ENCODE assay signal across 6 cellular contexts in genomic region chr12:57429473-57430116, GRCh38. TPM values are rescaled to one million over a fixed set of nuclear protein-coding genes. Genes with fewer than 3 reads are reported as not detected.
DNase-seq lines count a peak whose midpoint lies in the region; ATAC-seq and TF ChIP-seq lines count a peak whose summit lies in the region.

No MANE protein-coding gene starts in this region.

- no peaks in the 10 kb centered on the region for H3K9me3 Mint-ChIP-seq in osteocyte (ENCODE audit: unreplicated experiment)

- peak overlapping the region; percentile 93 for H3K4me3 Mint-ChIP-seq in osteocyte (ENCODE audit: unreplicated experiment)

- H3K4me3 ChIP-seq in KMS-11 (IDR thresholded peaks at IDR 0.05; ENCODE audit: insufficient read depth, low read depth, low read length) (no peak overlapping the region), body of pancreas (peak overlapping the region; percentile 27 to 28)

- peak overlapping the region; percentile 64 for H3K27ac ChIP-seq in KMS-11
- H3K27ac ChIP-seq in body of pancreas: peak overlapping the region; percentile 86 to 95 (median 90)

- H3K4me1 ChIP-seq in KMS-11 (ENCODE audit: low read depth, poor library complexity, severe bottlenecking) (peaks cover 14% of the 10 kb centered on the region), body of pancreas (peaks cover 22% of the 10 kb centered on the region)

- 25 to 27% methylated on average over 8 to 9 of the region's 9 CpGs for WGBS in body of pancreas, 2 donors

- H3K36me3 ChIP-seq in KMS-11 (ENCODE audit: insufficient read depth): no peaks in the 10 kb centered on the region
- H3K36me3 ChIP-seq in body of pancreas (replicated peaks in 1 of 2; ENCODE audit: insufficient read depth in 1 of 2, low read depth in 2 of 2): no peaks in the 10 kb centered on the region

- H3K4me2 ChIP-seq in KMS-11: peak overlapping the region; percentile 48

- ATAC-seq in body of pancreas: no peak

- intact Hi-C loops in body of pancreas (cut with DNase I): no loop called here

- DNase-seq in body of pancreas (no peak), osteocyte (ENCODE audit: extremely low spot score, unreplicated experiment) (no peak), GDM1 (lab: John Stamatoyannopoulos, UW) (no peak), NCI-H2196 treated with DMSO at 0.1 percent for 48 hours (lab: John Stamatoyannopoulos, UW; ENCODE audit: unreplicated experiment) (no peak)
- no peak for DNase-seq in activated effector memory CD4-positive, alpha-beta T cell treated with Interleukin-2 at 50 U/mL for 16 hours

- peaks cover 3% of the 10 kb centered on the region for H3K36me3 Mint-ChIP-seq in osteocyte (ENCODE audit: unreplicated experiment)

- H3K9me3 ChIP-seq in body of pancreas: no peaks in the 10 kb centered on the region

- peak overlapping the region; percentile 71; the same call in 1 of the 2 replicates for H3K9ac ChIP-seq in KMS-11

- TF ChIP-seq POLR2A in body of pancreas (IDR thresholded peaks at IDR 0.05): no peak

- peak overlapping the region; percentile 97 for H3K27ac Mint-ChIP-seq in osteocyte (ENCODE audit: unreplicated experiment)

- H4K20me1 ChIP-seq in KMS-11 (ENCODE audit: insufficient read depth): no peaks in the 10 kb centered on the region

- H3K4me1 Mint-ChIP-seq in osteocyte (ENCODE audit: unreplicated experiment): peaks cover 27% of the 10 kb centered on the region

- no peaks in the 10 kb centered on the region for H3K27me3 Mint-ChIP-seq in osteocyte (ENCODE audit: unreplicated experiment)

- H2AFZ ChIP-seq in KMS-11 (ENCODE audit: low read depth): peak overlapping the region; percentile 58; the same call in 1 of the 2 replicates

- H3K27me3 ChIP-seq in KMS-11 (ENCODE audit: insufficient read depth, low read depth) (no peaks in the 10 kb centered on the region), body of pancreas (no peaks in the 10 kb centered on the region)

- peaks cover 6% of the 10 kb centered on the region; the same call in 1 of the 2 replicates for H3K79me2 ChIP-seq in KMS-11 (ENCODE audit: insufficient read depth, low read depth)

- TF ChIP-seq CTCF in KMS-11 (conservative IDR thresholded peaks at IDR 0.05; ENCODE audit: low read depth, low read length) (no peak), body of pancreas (IDR thresholded peaks at IDR 0.05) (no peak), osteocyte (IDR thresholded peaks at IDR 0.05) (no peak)

RNA-seq across cellular contexts. Expression of gene R3HDM2, which starts 1.2 kb away (rescaled TPM):
- 10 to 100 TPM; 16.1 to 41.9 TPM for total RNA-seq in body of pancreas
- total RNA-seq in osteocyte: 62.2 and 65.0 TPM in 2 replicates

RNA-seq across cellular contexts. Expression of gene INHBC, which starts 5.0 kb away (rescaled TPM):
- total RNA-seq in body of pancreas: not detected
- total RNA-seq in osteocyte: not detected in 2 replicates

RNA-seq across cellular contexts. Expression of gene INHBE, which starts 25.5 kb away (rescaled TPM):
- total RNA-seq in body of pancreas (not detected), osteocyte (1.0 and 1.3 TPM in 2 replicates)

RNA-seq across cellular contexts. Expression of gene GLI1, which starts 30.0 kb away (rescaled TPM):
- total RNA-seq in body of pancreas (1 to 10 TPM in 1 of 2 donors, not detected in 1; 1.0 TPM), osteocyte (3.5 and 7.7 TPM in 2 replicates)

RNA-seq across cellular contexts. Expression of gene ARHGAP9, which starts 50.1 kb away (rescaled TPM):
- total RNA-seq in body of pancreas (10 to 100 TPM in 1 of 2 donors, not detected in 1; 18.9 TPM), osteocyte (1.5 and 2.1 TPM in 2 replicates)
